In the genomic region with DNA sequence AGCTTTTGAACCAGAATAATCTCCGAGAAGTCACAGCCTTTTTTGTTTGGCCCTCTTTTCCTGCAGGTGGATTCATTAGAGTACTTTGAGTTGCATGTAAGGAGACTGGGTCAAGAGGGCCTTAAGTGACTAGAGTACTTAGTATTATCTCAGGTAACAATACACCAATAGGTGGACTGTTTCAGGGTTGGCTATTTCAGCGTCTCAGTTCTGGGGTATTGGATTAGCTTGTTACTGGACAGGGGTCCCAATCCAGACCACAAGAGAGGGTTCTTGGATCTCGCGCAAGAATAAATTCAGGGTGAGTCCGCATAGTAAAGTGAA, we compare ENCODE assay signal across 28 cellular contexts. TPM values are rescaled to one million over a fixed set of nuclear protein-coding genes. Genes with fewer than 3 reads are reported as not detected.
A peak's percentile ranks its signal among the peaks of the same experiment; 100 is the strongest.
DNase-seq lines count a peak whose midpoint lies in the region; ATAC-seq, FAIRE-seq and TF ChIP-seq lines count a peak whose summit lies in the region.
"Had no signal": no experiment of that assay in that cellular context is flagged by ENCODE, and none has a peak within 500 bp of the region (broad histone marks: within the 10 kb centered on the region; RNA-seq: fewer than 3 reads in every experiment).

No MANE protein-coding gene starts in this region.

- H3K9me2 ChIP-seq in hepatocyte (replicated peaks; ENCODE audit: insufficient read depth) (no peaks in the 10 kb centered on the region), SK-N-SH (no peaks in the 10 kb centered on the region)

- TF ChIP-seq RAD21 in A549 (conservative IDR thresholded peaks at IDR 0.05 in 1 of 2, IDR thresholded peaks at IDR 0.05 in 1 of 2): no peak
- TF ChIP-seq RAD21 in SK-N-SH (IDR thresholded peaks at IDR 0.05; ENCODE audit: low read length): no peak

- H3K4me3 Mint-ChIP-seq in activated naive CD8-positive, alpha-beta T cell treated with anti-CD3 and anti-CD28 coated beads, Interleukin-2, amount 50 U/mL, for 24 hours: no peak overlapping the region
- H3K4me3 Mint-ChIP-seq: activated CD4-positive, alpha-beta memory T cell treated with anti-CD3 and anti-CD28 coated beads for 36 hours; activated T-cell treated with anti-CD3 and anti-CD28 coated beads, Interleukin-2, amount 50 U/mL, for 72 hours; stimulated activated effector memory CD8-positive, alpha-beta T cell treated with anti-CD3 and anti-CD28 coated beads, Interleukin-12 subunit alpha, Interleukin-12 subunit beta, amount 100 ng/mL, for 72 hours had no signal

- H3K4me3 ChIP-seq in A549 (no peak overlapping the region), HEK293 (ENCODE audit: low read depth, low read length) (no peak overlapping the region), hepatocyte (no peak overlapping the region), parathyroid adenoma (ENCODE audit: low read depth, low read length) (no peak overlapping the region), SK-N-SH (ENCODE audit: low read depth in 2 of 2, low read length in 1 of 2) (no peak overlapping the region)
- H3K4me3 ChIP-seq: HAP-1, thoracic aorta had no signal

- no peak for TF ChIP-seq CTCF in A549 (IDR thresholded peaks at IDR 0.05)
- no peak for TF ChIP-seq CTCF in HEK293 (tag by site-specific recombination; IDR thresholded peaks at IDR 0.05)
- TF ChIP-seq CTCF in hepatocyte (IDR thresholded peaks at IDR 0.05; ENCODE audit: poor library complexity): no peak
- no peak for TF ChIP-seq CTCF in parathyroid adenoma (IDR thresholded peaks at IDR 0.05)
- TF ChIP-seq CTCF in SK-N-SH (IDR thresholded peaks at IDR 0.05): no peak

- no peaks in the 10 kb centered on the region for H3K9me3 ChIP-seq in A549
- H3K9me3 ChIP-seq in HEK293 (ENCODE audit: control insufficient read depth, insufficient read depth, low read depth, low read length): no peaks in the 10 kb centered on the region
- no peaks in the 10 kb centered on the region for H3K9me3 ChIP-seq in hepatocyte (ENCODE audit: low read depth)
- H3K9me3 ChIP-seq in parathyroid adenoma (ENCODE audit: control insufficient read depth, low read length): no peaks in the 10 kb centered on the region
- no peaks in the 10 kb centered on the region for H3K9me3 ChIP-seq in SK-N-SH
- H3K9me3 ChIP-seq: HAP-1, thoracic aorta had no signal

- H3K9me3 Mint-ChIP-seq in activated naive CD8-positive, alpha-beta T cell treated with anti-CD3 and anti-CD28 coated beads, Interleukin-2, amount 50 U/mL, for 24 hours: no peaks in the 10 kb centered on the region
- H3K9me3 Mint-ChIP-seq: activated CD4-positive, alpha-beta memory T cell treated with anti-CD3 and anti-CD28 coated beads for 36 hours; stimulated activated effector memory CD8-positive, alpha-beta T cell treated with anti-CD3 and anti-CD28 coated beads, Interleukin-12 subunit alpha, Interleukin-12 subunit beta, amount 100 ng/mL, for 72 hours had no signal

- H3K27ac ChIP-seq in A549 (peak overlapping the region; percentile 94), HEK293 (ENCODE audit: extremely low read depth, low read depth, low read length) (no peak overlapping the region), hepatocyte (peak overlapping the region; percentile 70), parathyroid adenoma (no peak overlapping the region), SK-N-SH (ENCODE audit: low read depth in 2 of 2, low read length in 1 of 2) (no peak overlapping the region)
- H3K27ac ChIP-seq: thoracic aorta had no signal

- DNase-seq in A549 (ENCODE audit: low read depth in 1 of 2, low spot score in 1 of 2): no peak
- no peak for DNase-seq in hepatocyte (ENCODE audit: low spot score)
- DNase-seq in activated naive CD8-positive, alpha-beta T cell treated with anti-CD3 and anti-CD28 coated beads, Interleukin-2, amount 50 U/mL, for 24 hours: no peak
- DNase-seq in SK-N-SH: no peak
- no peak for DNase-seq in effector CD8-positive, alpha-beta T cell (lab: John Stamatoyannopoulos, UW)
- no peak for DNase-seq in stimulated activated CD4-positive, alpha-beta T cell treated with anti-CD3 and anti-CD28 coated beads, Interleukin-2, amount 100 ng/mL, for 24 hours
- DNase-seq: activated CD4-positive, alpha-beta memory T cell treated with anti-CD3 and anti-CD28 coated beads for 36 hours; activated CD4-positive, CD25-positive, alpha-beta regulatory T cell treated with anti-CD3 and anti-CD28 coated beads, Interleukin-2, amount 50 U/mL, for 72 hours; activated naive CD4-positive, alpha-beta T cell; activated T-cell treated with anti-CD3 and anti-CD28 coated beads, Interleukin-2, amount 50 U/mL, for 72 hours; CD4-positive, alpha-beta memory T cell; central memory CD4-positive, alpha-beta T cell; DMS153; left cardiac atrium; NCI-H1417 treated with DMSO at 0.1 percent for 48 hours; NCI-H2081; NCI-H345; NCI-H69; Right ventricle myocardium superior; stimulated activated CD4-positive, alpha-beta T cell treated with anti-CD3 and anti-CD28 coated beads, Interleukin-15, amount 100 ng/mL, for 24 hours; T-helper 2 cell had no signal

- peaks cover 2% of the 10 kb centered on the region for H3K36me3 Mint-ChIP-seq in activated naive CD8-positive, alpha-beta T cell treated with anti-CD3 and anti-CD28 coated beads, Interleukin-2, amount 50 U/mL, for 24 hours (ENCODE audit: low read depth)
- H3K36me3 Mint-ChIP-seq: activated CD4-positive, alpha-beta memory T cell treated with anti-CD3 and anti-CD28 coated beads for 36 hours; CD4-positive, alpha-beta memory T cell; stimulated activated effector memory CD8-positive, alpha-beta T cell treated with anti-CD3 and anti-CD28 coated beads, Interleukin-12 subunit alpha, Interleukin-12 subunit beta, amount 100 ng/mL, for 72 hours had no signal

- H3K27me3 ChIP-seq in hepatocyte (no peaks in the 10 kb centered on the region), parathyroid adenoma (ENCODE audit: control insufficient read depth, insufficient read depth, low read length) (no peaks in the 10 kb centered on the region), SK-N-SH (ENCODE audit: insufficient read depth) (no peaks in the 10 kb centered on the region)

- H3K4me1 ChIP-seq in A549 (peaks cover 57% of the 10 kb centered on the region), HEK293 (ENCODE audit: control insufficient read depth, insufficient read depth, low read length) (no peaks in the 10 kb centered on the region), hepatocyte (ENCODE audit: insufficient read depth) (peaks cover 25% of the 10 kb centered on the region), parathyroid adenoma (peaks cover 7% of the 10 kb centered on the region), SK-N-SH (ENCODE audit: control insufficient read depth in 1 of 2, insufficient read depth in 2 of 2, low read depth in 1 of 2, low read length in 1 of 2) (no peaks in the 10 kb centered on the region)

- H3F3A ChIP-seq in SK-N-SH (replicated peaks; ENCODE audit: insufficient read depth): peaks cover 4% of the 10 kb centered on the region

- no peak for FAIRE-seq in A549 (lab: Jason Lieb, UNC)
- FAIRE-seq: GM12892 had no signal

- no peak for TF ChIP-seq POLR2A in A549 (IDR thresholded peaks at IDR 0.05; ENCODE audit: low read length)

- peaks cover 16% of the 10 kb centered on the region for H3K4me1 Mint-ChIP-seq in activated naive CD8-positive, alpha-beta T cell treated with anti-CD3 and anti-CD28 coated beads, Interleukin-2, amount 50 U/mL, for 24 hours

- CTCF ChIA-PET in A549 (lab: Yijun Ruan, JAX) (interaction anchor here (1.2 to 1.4 kb wide), 4 partner anchors 10 to 155 kb away, joined by 3 read pairs; no protein-coding TSS in a partner anchor), HEK293 (lab: Yijun Ruan, JAX) (interaction anchor here (0.6 kb wide), 1 partner anchor 228 kb away, joined by 3 read pairs; no protein-coding TSS in a partner anchor), SK-N-SH (lab: Yijun Ruan, JAX) (no interaction called here)

- no peaks in the 10 kb centered on the region for H4K20me1 ChIP-seq in hepatocyte (ENCODE audit: insufficient read depth, poor library complexity, severe bottlenecking)
- no peaks in the 10 kb centered on the region for H4K20me1 ChIP-seq in SK-N-SH (ENCODE audit: insufficient read depth)

- TF ChIP-seq EP300 in A549 (IDR thresholded peaks at IDR 0.05) (no peak), SK-N-SH (IDR thresholded peaks at IDR 0.05; ENCODE audit: borderline replicate concordance in 1 of 2, low read depth in 1 of 2, low read length in 1 of 2) (no peak)

- WGBS in A549 (ENCODE audit: missing lambda C conversion rate): 97% methylated on average over 5 of the region's 5 CpGs
- 94% methylated on average over 5 of the region's 5 CpGs for WGBS in hepatocyte (ENCODE audit: low lambda C conversion rate, missing lambda C conversion rate)
- 93% methylated on average over 5 of the region's 5 CpGs for WGBS in SK-N-SH (ENCODE audit: low lambda C conversion rate)

- H2AFZ ChIP-seq in hepatocyte: no peak overlapping the region
- peak overlapping the region; percentile 31 for H2AFZ ChIP-seq in parathyroid adenoma
- no peak overlapping the region for H2AFZ ChIP-seq in SK-N-SH (ENCODE audit: low read depth)

- peaks cover 47% of the 10 kb centered on the region for H3K27me3 Mint-ChIP-seq in activated naive CD8-positive, alpha-beta T cell treated with anti-CD3 and anti-CD28 coated beads, Interleukin-2, amount 50 U/mL, for 24 hours

- POLR2A ChIA-PET in A549 (lab: Yijun Ruan, JAX) (interaction anchor here (0.6 kb wide), 1 partner anchor 68 kb away, joined by 6 read pairs; no protein-coding TSS in a partner anchor), HEK293 (lab: Yijun Ruan, JAX) (no interaction called here), SK-N-SH (lab: Yijun Ruan, JAX) (no interaction called here)

- no peaks in the 10 kb centered on the region for H3K36me3 ChIP-seq in HEK293 (ENCODE audit: control insufficient read depth in 2 of 2, insufficient read depth in 1 of 2, low read length in 2 of 2)
- no peaks in the 10 kb centered on the region for H3K36me3 ChIP-seq in hepatocyte (replicated peaks; ENCODE audit: insufficient read depth, low read depth)
- no peaks in the 10 kb centered on the region for H3K36me3 ChIP-seq in parathyroid adenoma (ENCODE audit: control insufficient read depth, insufficient read depth, low read length)
- no peaks in the 10 kb centered on the region for H3K36me3 ChIP-seq in SK-N-SH (replicated peaks in 1 of 2; ENCODE audit: control insufficient read depth in 1 of 2, insufficient read depth in 2 of 2, low read length in 1 of 2)
- H3K36me3 ChIP-seq: HAP-1, thoracic aorta had no signal

- H3K79me2 ChIP-seq in hepatocyte: no peaks in the 10 kb centered on the region
- no peaks in the 10 kb centered on the region for H3K79me2 ChIP-seq in parathyroid adenoma
- no peaks in the 10 kb centered on the region for H3K79me2 ChIP-seq in SK-N-SH (ENCODE audit: insufficient read depth)

- peak overlapping the region; percentile 32 for H3K4me2 ChIP-seq in A549
- H3K4me2 ChIP-seq in hepatocyte: no peak overlapping the region
- H3K4me2 ChIP-seq in parathyroid adenoma (ENCODE audit: low read length): no peak overlapping the region
- H3K4me2 ChIP-seq in SK-N-SH: no peak overlapping the region

- no peak overlapping the region for H3K27ac Mint-ChIP-seq in activated naive CD8-positive, alpha-beta T cell treated with anti-CD3 and anti-CD28 coated beads, Interleukin-2, amount 50 U/mL, for 24 hours
- H3K27ac Mint-ChIP-seq: activated CD4-positive, alpha-beta memory T cell treated with anti-CD3 and anti-CD28 coated beads for 36 hours; activated T-cell treated with anti-CD3 and anti-CD28 coated beads, Interleukin-2, amount 50 U/mL, for 72 hours; CD4-positive, alpha-beta memory T cell; stimulated activated effector memory CD8-positive, alpha-beta T cell treated with anti-CD3 and anti-CD28 coated beads, Interleukin-12 subunit alpha, Interleukin-12 subunit beta, amount 100 ng/mL, for 72 hours had no signal

- ATAC-seq in A549: no peak
- no peak for ATAC-seq in activated naive CD8-positive, alpha-beta T cell treated with anti-CD3 and anti-CD28 coated beads, Interleukin-2, amount 50 U/mL, for 24 hours
- ATAC-seq: activated T-cell treated with anti-CD3 and anti-CD28 coated beads, Interleukin-2, amount 50 U/mL, for 72 hours; Panc1; stimulated activated effector memory CD8-positive, alpha-beta T cell treated with anti-CD3 and anti-CD28 coated beads, Interleukin-12 subunit alpha, Interleukin-12 subunit beta, amount 100 ng/mL, for 72 hours had no signal

- no peak overlapping the region for H3K9ac ChIP-seq in parathyroid adenoma
- H3K9ac ChIP-seq in SK-N-SH: no peak overlapping the region

RNA-seq across cellular contexts. Expression of a gene that starts 47.3 kb away (rescaled TPM):
- polyA plus RNA-seq in A549 (2011; rRNA removed) (5.0 and 7.4 TPM in 2 replicates), A549 (2017; fragmentation: RNase III; extraction: RNeasy Plus Mini Kit Qiagen cat#74134 plus additional on column Dnase treatment) (7.9 to 9.5 TPM (median 7.9 TPM) in 3 replicates), hepatocyte (4.9 and 8.2 TPM in 2 replicates), SK-N-SH (2012; rRNA removed) (2.8 and 3.4 TPM in 2 replicates)
- 3.1 and 4.3 TPM in 2 replicates for polyA plus RNA-seq in A549 (2012; cell fraction: cytosol; rRNA removed)
- polyA plus RNA-seq in A549 (2012; cell fraction: nucleus; rRNA removed): 18.0 and 20.7 TPM in 2 replicates
- polyA minus RNA-seq in A549 (2011; rRNA and poly(A)+ RNA removed): 10.9 and 20.7 TPM in 2 replicates
- 6.7 and 10.4 TPM in 2 replicates for total RNA-seq in hepatocyte
- 1.4 and 2.1 TPM in 2 replicates for polyA plus RNA-seq in SK-N-SH (2012; cell fraction: cytosol; rRNA removed)
- 14.7 and 15.7 TPM in 2 replicates for polyA plus RNA-seq in SK-N-SH (2012; cell fraction: nucleus; rRNA removed)

RNA-seq across cellular contexts. Expression of a gene that starts 51.7 kb away (rescaled TPM):
- polyA plus RNA-seq in A549 (2011; rRNA removed) (82.8 and 88.7 TPM in 2 replicates), A549 (2017; fragmentation: RNase III; extraction: RNeasy Plus Mini Kit Qiagen cat#74134 plus additional on column Dnase treatment) (68.1 to 84.0 TPM (median 81.5 TPM) in 3 replicates), hepatocyte (12.0 and 12.9 TPM in 2 replicates), SK-N-SH (2012; rRNA removed) (35.1 and 40.5 TPM in 2 replicates)
- polyA plus RNA-seq in A549 (2012; cell fraction: cytosol; rRNA removed): 39.0 and 48.5 TPM in 2 replicates
- polyA plus RNA-seq in A549 (2012; cell fraction: nucleus; rRNA removed): 23.2 and 34.8 TPM in 2 replicates
- 66.0 and 68.4 TPM in 2 replicates for polyA minus RNA-seq in A549 (2011; rRNA and poly(A)+ RNA removed)
- 41.8 and 42.5 TPM in 2 replicates for total RNA-seq in hepatocyte
- polyA plus RNA-seq in SK-N-SH (2012; cell fraction: cytosol; rRNA removed): 42.3 and 44.9 TPM in 2 replicates
- polyA plus RNA-seq in SK-N-SH (2012; cell fraction: nucleus; rRNA removed): 13.2 and 19.3 TPM in 2 replicates

Comparison
In these comparisons a context has a peak if more than half of its experiments do, and no peak if none do; other contexts are left out.
1. H3K27ac ChIP-seq: peak in A549 (2 of 2) and hepatocyte (single experiment); none in HEK293 (single experiment), parathyroid adenoma (single experiment) and SK-N-SH (0 of 2).